8 cellular contexts compared by ENCODE assay signal in genomic region chrX:150547511-150548115, GRCh38. TPM values are rescaled to one million over a fixed set of nuclear protein-coding genes. Genes with fewer than 3 reads are reported as not detected.
A peak's percentile ranks its signal among the peaks of the same experiment; 100 is the strongest.
DNase-seq lines count a peak whose midpoint lies in the region; ATAC-seq and TF ChIP-seq lines count a peak whose summit lies in the region.

No MANE protein-coding gene starts in this region.

- TF ChIP-seq CTCF in GM12864 (IDR thresholded peaks at IDR 0.05; ENCODE audit: low read depth, low read length, missing control alignments) (no peak), body of pancreas (IDR thresholded peaks at IDR 0.05) (no peak)

- H3K27ac ChIP-seq in GM23248 (peak overlapping the region; percentile 72), body of pancreas (peak overlapping the region; percentile 46 to 81 (median 78))

- H3K4me1 ChIP-seq in GM23248 (ENCODE audit: insufficient read depth) (peaks cover 13% of the 10 kb centered on the region; the same call in 1 of the 2 replicates), body of pancreas (peaks cover 19% of the 10 kb centered on the region), iPS-15b (ENCODE audit: control insufficient read depth, insufficient read depth, low read length) (peaks cover 4% of the 10 kb centered on the region)

- DNase-seq in GM12864 (ENCODE audit: low read depth) (no peak), GM23248 (peak; percentile 79), NCI-H2227 (lab: John Stamatoyannopoulos, UW; ENCODE audit: unreplicated experiment) (peak; percentile 68), body of pancreas (peak; percentile 60 to 72 (median 66)), retina (peak; percentile 84), dedifferentiated amniotic fluid mesenchymal stem cell (ENCODE audit: extremely low spot score) (no peak)

- H3K27me3 ChIP-seq in GM23248 (replicated peaks; ENCODE audit: insufficient read depth) = no peaks in the 10 kb centered on the region
- no peaks in the 10 kb centered on the region for H3K27me3 ChIP-seq in body of pancreas
- H3K27me3 ChIP-seq in iPS-15b (ENCODE audit: control insufficient read depth, insufficient read depth, low read length) = peaks cover 66% of the 10 kb centered on the region

- H3K4me3 ChIP-seq in GM12864 (ENCODE audit: low read depth, low read length) (peak overlapping the region; percentile 49), GM23248 (peak overlapping the region; percentile 63), body of pancreas (no peak overlapping the region), iPS-15b (ENCODE audit: low read depth, low read length) (peak overlapping the region; percentile 46)

- H3K4me2 ChIP-seq in GM23248 (ENCODE audit: unreplicated experiment) = peak overlapping the region; percentile 57

- no peaks in the 10 kb centered on the region for H3K9me3 ChIP-seq in GM23248 (ENCODE audit: low read depth)
- no peaks in the 10 kb centered on the region for H3K9me3 ChIP-seq in body of pancreas
- H3K9me3 ChIP-seq in iPS-15b (ENCODE audit: control insufficient read depth, insufficient read depth, low read length) = peaks cover 7% of the 10 kb centered on the region

- H3K36me3 ChIP-seq in GM23248 (ENCODE audit: low read depth) = no peaks in the 10 kb centered on the region
- no peaks in the 10 kb centered on the region for H3K36me3 ChIP-seq in body of pancreas (replicated peaks in 1 of 2; ENCODE audit: insufficient read depth in 1 of 2, low read depth in 2 of 2)
- no peaks in the 10 kb centered on the region for H3K36me3 ChIP-seq in iPS-15b (ENCODE audit: control insufficient read depth, insufficient read depth, low read length)

- intact Hi-C loops in body of pancreas (cut with DNase I) = no loop called here

- no peaks in the 10 kb centered on the region for H4K20me1 ChIP-seq in GM23248 (ENCODE audit: insufficient read depth)

- ATAC-seq in body of pancreas (peak; percentile 95), HG02973 (IDR thresholded peaks at IDR 0.05; ENCODE audit: unreplicated experiment) (no peak)

- no peaks in the 10 kb centered on the region for H3K79me2 ChIP-seq in GM23248 (ENCODE audit: insufficient read depth)

- peak overlapping the region; percentile 73 for H3K9ac ChIP-seq in GM23248
- H3K9ac ChIP-seq in iPS-15b (ENCODE audit: low read depth, low read length) = no peak overlapping the region

- H3K9me2 ChIP-seq in GM23248 (ENCODE audit: insufficient read depth) = no peaks in the 10 kb centered on the region

- in situ Hi-C loops in GM23248 (cut with MboI) = no loop called here

- peak in 2 of 3 donors; percentile 45 to 48 for TF ChIP-seq POLR2A in body of pancreas (IDR thresholded peaks at IDR 0.05)

- peak overlapping the region; percentile 91 for H2AFZ ChIP-seq in GM23248

- no peaks in the 10 kb centered on the region for H3F3A ChIP-seq in GM23248 (ENCODE audit: insufficient read depth)

- 0 to 14% methylated on average over 2 to 8 of the region's 47 CpGs for WGBS in GM23248 (ENCODE audit: low coverage in 1 of 2, low lambda C conversion rate in 2 of 2, missing lambda C conversion rate in 2 of 2), 2 experiments
- WGBS in body of pancreas, 2 donors = 5% methylated on average over 6 to 14 of the region's 47 CpGs

RNA-seq across cellular contexts. Expression of gene MTM1, which starts 20.8 kb away (rescaled TPM):
- 8.0 and 8.9 TPM in 2 replicates for total RNA-seq in GM23248 (2014; rRNA removed; shearing (Covaris generic))
- polyA plus RNA-seq in GM23248 (2016; fragmentation: Nextera tagmentation; extraction: Ambion mirVana) = 8.1 and 8.5 TPM in 2 replicates
- 1 to 10 TPM; 5.3 to 5.4 TPM for total RNA-seq in body of pancreas

Comparison
In these comparisons a context has a peak if more than half of its experiments do, and no peak if none do; other contexts are left out.
1. DNase-seq: peak in GM23248 (single experiment), NCI-H2227 (single experiment), body of pancreas (4 of 4) and retina (single experiment); none in GM12864 (single experiment) and dedifferentiated amniotic fluid mesenchymal stem cell (single experiment).
2. H3K4me3 ChIP-seq: peak in GM12864 (single experiment), GM23248 (single experiment) and iPS-15b (single experiment); none in body of pancreas (0 of 2).